Comparison of ENCODE assay signal across 8 cellular contexts in the genomic region with DNA sequence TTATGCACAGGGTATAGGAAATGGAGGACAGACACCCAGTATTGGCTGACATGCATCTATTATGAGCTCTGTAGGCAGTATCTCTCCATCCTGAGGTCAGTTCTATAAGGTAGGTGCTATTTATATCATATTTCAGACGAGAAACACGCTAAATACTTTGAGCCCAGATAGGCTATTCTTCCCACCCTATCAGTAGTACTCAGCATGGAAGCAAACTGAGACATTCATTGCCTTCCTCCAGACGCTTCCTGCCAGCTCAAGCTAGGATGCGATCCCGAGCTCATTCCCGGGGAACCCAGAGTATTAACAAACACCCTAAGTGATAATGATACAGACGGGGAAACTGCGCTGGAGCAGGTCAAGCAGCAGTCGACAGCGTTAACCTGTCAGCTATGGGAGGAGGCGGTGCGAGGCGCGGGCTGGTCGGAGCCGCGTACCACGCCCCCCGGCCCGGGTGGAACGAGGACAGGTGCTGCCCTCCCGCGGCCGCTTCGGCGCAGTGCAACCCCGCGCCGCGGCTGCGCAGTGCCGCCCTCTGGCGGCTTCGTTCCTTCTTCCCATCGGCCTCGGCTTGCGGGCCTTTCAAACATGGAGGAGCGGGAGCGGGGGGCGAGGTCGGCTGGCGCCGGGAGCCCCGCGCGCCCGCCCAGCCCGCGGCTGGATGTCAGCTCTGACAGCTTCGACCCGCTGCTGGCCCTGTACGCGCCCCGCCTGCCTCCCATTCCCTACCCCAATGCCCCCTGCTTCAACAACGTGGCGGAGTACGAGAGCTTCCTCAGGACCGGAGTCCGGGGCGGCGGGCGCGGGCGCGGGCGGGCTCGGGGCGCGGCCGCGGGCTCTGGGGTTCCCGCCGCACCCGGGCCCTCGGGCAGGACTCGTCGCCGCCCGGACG. TPM values are rescaled to one million over a fixed set of nuclear protein-coding genes. Genes with fewer than 3 reads are reported as not detected.
DNase-seq lines count a peak whose midpoint lies in the region; ATAC-seq and TF ChIP-seq lines count a peak whose summit lies in the region.

TSS of gene LSM11 (plus strand) at position 550 of the 892 bp plus-strand sequence. CDS start at position 589, 39 bp downstream.

- intact Hi-C loops in gastrocnemius medialis (cut with DNase I; ENCODE audit: low total_unique reads) = loop anchor here (1.0 to 10.0 kb wide), 4 partner anchors 12 to 599 kb away; partner anchors contain the start of genes MED7 and THG1L

- H3K27ac ChIP-seq in 22Rv1 = peak within 1 kb of the TSS; percentile 34; the same call in 1 of the 2 replicates
- H3K27ac ChIP-seq in gastrocnemius medialis = peak within 1 kb of the TSS in 2 of 4 donors; percentile 46 to 58

- peak; percentile 99 for TF ChIP-seq CTCF in 22Rv1 (IDR thresholded peaks at IDR 0.05)
- TF ChIP-seq CTCF in astrocyte of the spinal cord (IDR thresholded peaks at IDR 0.05; ENCODE audit: low read depth, low read length) = peak; percentile 91
- TF ChIP-seq CTCF in gastrocnemius medialis (IDR thresholded peaks at IDR 0.05 in 4 of 5, conservative IDR thresholded peaks at IDR 0.05 in 1 of 5) = peak; percentile 87 to 100 (median 95)

- TF ChIP-seq POLR2A in GM18505 (IDR thresholded peaks at IDR 0.05; ENCODE audit: borderline replicate concordance, extremely low read depth, insufficient read depth, insufficient read length) (no peak), gastrocnemius medialis (IDR thresholded peaks at IDR 0.05) (no peak)

- H3K4me3 ChIP-seq in astrocyte of the spinal cord (ENCODE audit: low read depth, low read length) (peak within 1 kb of the TSS; percentile 68), gastrocnemius medialis (peak within 1 kb of the TSS; percentile 67 to 91 (median 72))

- DNase-seq in NCI-H187 treated with DMSO at 0.1 percent for 48 hours (lab: John Stamatoyannopoulos, UW) (peak; percentile 64), T1000 (lab: John Stamatoyannopoulos, UW) (peak; percentile 84), astrocyte of the spinal cord (ENCODE audit: low read depth, low spot score) (peak; percentile 82), iPS DF 19.7 (ENCODE audit: low read depth, low spot score) (peak; percentile 17), gastrocnemius medialis (peak; percentile 65 to 78)

- in situ Hi-C loops in astrocyte of the spinal cord (cut with HindIII; ENCODE audit: low sequenced_read_pairs) = no loop called here
- in situ Hi-C loops in gastrocnemius medialis (cut with MboI; ENCODE audit: low sequenced_read_pairs in 4 of 4) = loop anchor here in 2 of 4 donors (25.0 kb wide), 1 partner anchor 606 kb away; the partner anchor contains the start of gene MED7 (in 2 of the 2)

- peaks cover 10 to 14% of the 10 kb centered on the region in 2 donors for H3K4me1 ChIP-seq in gastrocnemius medialis

- no peaks in the 10 kb centered on the region for H3K27me3 ChIP-seq in gastrocnemius medialis

- no peaks in the 10 kb centered on the region for H3K9me3 ChIP-seq in gastrocnemius medialis

- peaks cover 0 to 5% of the 10 kb centered on the region in 2 donors for H3K36me3 ChIP-seq in gastrocnemius medialis

- peak; percentile 95 for ATAC-seq in GM18505 (IDR thresholded peaks at IDR 0.05; ENCODE audit: unreplicated experiment)
- peak; percentile 91 for ATAC-seq in HG02970 (IDR thresholded peaks at IDR 0.05; ENCODE audit: low FRiP score, unreplicated experiment)
- peak; percentile 94 for ATAC-seq in gastrocnemius medialis

RNA-seq across cellular contexts. Expression of gene LSM11, which starts in this region (rescaled TPM):
- 1 to 10 TPM in 3 of 4 donors, under 1 TPM in 1; 0.95 to 1.9 (median 1.2) TPM for total RNA-seq in gastrocnemius medialis

Comparison
In these comparisons a context has a peak if more than half of its experiments do, and no peak if none do; other contexts are left out.
1. DNase-seq: peak in every context shown above with its lines; median percentile 84 in T1000; 82 in astrocyte of the spinal cord; 72 in gastrocnemius medialis; 64 in NCI-H187 treated with DMSO at 0.1 percent for 48 hours; 17 in iPS DF 19.7.